ENCODE assay signal across 10 cellular contexts in genomic region chr3:188881954-188882641, GRCh38.
DNase-seq lines count a peak whose midpoint lies in the region; ATAC-seq lines count a peak whose summit lies in the region.
"Had no signal": no experiment of that assay in that cellular context is flagged by ENCODE, and none has a peak within 500 bp of the region (broad histone marks: within the 10 kb centered on the region; RNA-seq: fewer than 3 reads in every experiment).

No MANE protein-coding gene starts in this region.

- DNase-seq in H4 (ENCODE audit: low spot score): peak; percentile 66
- no peak for DNase-seq in SK-N-MC (ENCODE audit: low read depth, low spot score)
- DNase-seq in fibroblast of the conjunctiva (ENCODE audit: low read depth): peak; percentile 81
- DNase-seq in skeletal muscle cell (ENCODE audit: low read depth): peak; percentile 78
- DNase-seq in effector CD4-positive, alpha-beta T cell: no peak
- no peak for DNase-seq in GM19240 (ENCODE audit: insufficient read length, low spot score)
- DNase-seq: activated naive CD4-positive, alpha-beta T cell treated with anti-CD3 and anti-CD28 coated beads, Interleukin-2, amount 50 U/mL, for 16 hours had no signal

- no peaks in the 10 kb centered on the region for H3K36me3 ChIP-seq in SK-N-MC (ENCODE audit: insufficient read depth, low read length)

- ATAC-seq in HG03108 (IDR thresholded peaks at IDR 0.05; ENCODE audit: unreplicated experiment) (no peak), GM19351 (IDR thresholded peaks at IDR 0.05; ENCODE audit: unreplicated experiment) (no peak)
- ATAC-seq: activated CD4-positive, CD25-positive, alpha-beta regulatory T cell treated with anti-CD3 and anti-CD28 coated beads, Interleukin-2, amount 50 U/mL, for 24 hours had no signal

- H3K9me3 ChIP-seq in SK-N-MC (ENCODE audit: low read depth, low read length): no peaks in the 10 kb centered on the region

- H3K4me3 ChIP-seq in SK-N-MC (no peak overlapping the region), skeletal muscle cell (ENCODE audit: low read depth, low read length) (no peak overlapping the region)

- no peak overlapping the region for H3K9ac ChIP-seq in SK-N-MC (ENCODE audit: insufficient read length)

- peak overlapping the region; percentile 17; the same call in 1 of the 2 replicates for H3K27ac ChIP-seq in SK-N-MC

Comparison
In these comparisons a context has a peak if more than half of its experiments do, and no peak if none do; other contexts are left out.
1. DNase-seq: peak in H4 (single experiment), fibroblast of the conjunctiva (single experiment) and skeletal muscle cell (single experiment); none in SK-N-MC (single experiment), effector CD4-positive, alpha-beta T cell (single experiment) and GM19240 (single experiment).